ENCODE assay signal across 1 cellular context in genomic region chr16:86495756-86496261, GRCh38.
TF ChIP-seq lines count a peak whose summit lies in the region.

No MANE protein-coding gene starts in this region.

TF ChIP-seq in H1, 55 proteins besides CTCF, POLR2A, EP300 and RAD21:
- peak; percentile 33 for TF ChIP-seq EZH2 (IDR thresholded peaks at IDR 0.05; ENCODE audit: low read depth, low read length, severe bottlenecking)
- no peak for TF ChIP-seq YY1 (IDR thresholded peaks at IDR 0.05; ENCODE audit: low read depth, low read length)
- TF ChIP-seq SIN3A (conservative IDR thresholded peaks at IDR 0.05 in 1 of 2, IDR thresholded peaks at IDR 0.05 in 1 of 2; ENCODE audit: low read depth in 1 of 2, low read length in 2 of 2), result no peak
- TF ChIP-seq CREB1 (IDR thresholded peaks at IDR 0.05), result no peak
- no peak; the same call in 1 of the 2 replicates for TF ChIP-seq CBX8 (IDR thresholded peaks at IDR 0.05; ENCODE audit: borderline replicate concordance, low read depth, low read length)
